ENCODE assay signal across 14 cellular contexts in genomic region chr1:52925571-52926005, GRCh38. TPM values are rescaled to one million over a fixed set of nuclear protein-coding genes. Genes with fewer than 3 reads are reported as not detected.
A peak's percentile ranks its signal among the peaks of the same experiment; 100 is the strongest.
DNase-seq lines count a peak whose midpoint lies in the region; TF ChIP-seq lines count a peak whose summit lies in the region.
"Had no signal": no experiment of that assay in that cellular context is flagged by ENCODE, and none has a peak within 500 bp of the region (broad histone marks: within the 10 kb centered on the region; RNA-seq: fewer than 3 reads in every experiment).

No MANE protein-coding gene starts in this region.

- peak overlapping the region; percentile 63 for H3K4me3 Mint-ChIP-seq in nephron progenitor cell
- H3K4me3 Mint-ChIP-seq: T-helper 17 cell had no signal

- H3K4me1 ChIP-seq in endocrine pancreas (ENCODE audit: control insufficient read depth, insufficient read depth, low read length) = no peaks in the 10 kb centered on the region

- H3K9me3 Mint-ChIP-seq in nephron progenitor cell = peaks cover 7% of the 10 kb centered on the region
- H3K9me3 Mint-ChIP-seq: CD8-positive, alpha-beta T cell had no signal

- H3K9ac ChIP-seq in endocrine pancreas (ENCODE audit: control insufficient read depth, insufficient read depth, low read length) = no peak overlapping the region
- H3K9ac ChIP-seq: neural progenitor cell had no signal

- H3K4me1 Mint-ChIP-seq in nephron progenitor cell = peaks cover 10% of the 10 kb centered on the region

- no peak for TF ChIP-seq CTCF in nephron progenitor cell (IDR thresholded peaks at IDR 0.05)

- no peak for TF ChIP-seq POLR2A in erythroblast (IDR thresholded peaks at IDR 0.05; ENCODE audit: low read length)

- peaks cover 95% of the 10 kb centered on the region for H3K27me3 Mint-ChIP-seq in nephron progenitor cell (ENCODE audit: low read depth, poor library complexity)
- H3K27me3 Mint-ChIP-seq: T-helper 17 cell had no signal

- H3K9me3 ChIP-seq in endocrine pancreas (ENCODE audit: control insufficient read depth, low read length) = no peaks in the 10 kb centered on the region

- in situ Hi-C loops in Caki2 (cut with HindIII; ENCODE audit: low pct_unique_long_range_greater_than_20kb, low sequenced_read_pairs) = no loop called here

- H3K36me3 ChIP-seq in endocrine pancreas (ENCODE audit: control insufficient read depth, insufficient read depth, low read length) = no peaks in the 10 kb centered on the region
- H3K36me3 ChIP-seq: neural progenitor cell had no signal

- peak overlapping the region; percentile 61 for H3K4me3 ChIP-seq in endocrine pancreas (ENCODE audit: control insufficient read depth, insufficient read depth, low read length)
- H3K4me3 ChIP-seq: neural progenitor cell had no signal

- no peaks in the 10 kb centered on the region for H3K36me3 Mint-ChIP-seq in nephron progenitor cell (ENCODE audit: low read depth)

- DNase-seq in Caki2 (ENCODE audit: low read depth) (peak; percentile 70), NCI-H2171 treated with DMSO at 0.1 percent for 48 hours (lab: John Stamatoyannopoulos, UW) (peak; percentile 51), nephron progenitor cell (no peak), COLO668 (lab: John Stamatoyannopoulos, UW; ENCODE audit: unreplicated experiment) (no peak), UCSD-AML1 (lab: John Stamatoyannopoulos, UW; ENCODE audit: unreplicated experiment) (no peak), COLO829 (ENCODE audit: low spot score) (no peak), erythroblast (lab: John Stamatoyannopoulos, UW) (no peak)
- DNase-seq: CD8-positive, alpha-beta T cell; HCEC 1CT; Karpas-422; stimulated activated CD4-positive, alpha-beta T cell treated with anti-CD3 and anti-CD28 coated beads, Interleukin-4, amount 100 ng/mL, for 24 hours; T-helper 17 cell had no signal

- H3K27ac Mint-ChIP-seq in nephron progenitor cell = no peak overlapping the region
- H3K27ac Mint-ChIP-seq: CD8-positive, alpha-beta T cell; neural progenitor cell had no signal

- H3K27me3 ChIP-seq in endocrine pancreas (ENCODE audit: control insufficient read depth, insufficient read depth, low read length) = no peaks in the 10 kb centered on the region

RNA-seq across cellular contexts. Expression of gene SCP2, which starts 1.5 kb away (rescaled TPM):
- total RNA-seq in Caki2 (2014; rRNA removed; shearing (Covaris generic); ENCODE audit: low replicate concordance) = 45.1 and 54.2 TPM in 2 replicates

RNA-seq across cellular contexts. Expression of gene ECHDC2, which starts 4.0 kb away (rescaled TPM):
- total RNA-seq in Caki2 (2014; rRNA removed; shearing (Covaris generic); ENCODE audit: low replicate concordance) = 24.5 and 58.0 TPM in 2 replicates

Comparison
In these comparisons a context has a peak if more than half of its experiments do, and no peak if none do; other contexts are left out.
1. DNase-seq: peak in Caki2 (single experiment) and NCI-H2171 treated with DMSO at 0.1 percent for 48 hours (single experiment); none in nephron progenitor cell (single experiment), COLO668 (single experiment), UCSD-AML1 (single experiment), COLO829 (single experiment) and erythroblast (0 of 2).